In genomic region chr16:24728011-24728410, GRCh38 we compare ENCODE assay signal across 16 cellular contexts. TPM values are rescaled to one million over a fixed set of nuclear protein-coding genes. Genes with fewer than 3 reads are reported as not detected.
DNase-seq lines count a peak whose midpoint lies in the region; ATAC-seq and TF ChIP-seq lines count a peak whose summit lies in the region.
"Had no signal": no experiment of that assay in that cellular context is flagged by ENCODE, and none has a peak within 500 bp of the region (broad histone marks: within the 10 kb centered on the region; RNA-seq: fewer than 3 reads in every experiment).

No MANE protein-coding gene starts in this region.

- H3K4me3 Mint-ChIP-seq in activated naive CD4-positive, alpha-beta T cell treated with anti-CD3 and anti-CD28 coated beads for 36 hours = peak overlapping the region; percentile 1
- H3K4me3 Mint-ChIP-seq in immature natural killer cell (peak overlapping the region in 4 of 5 donors; percentile 57 to 93 (median 65)), type B pancreatic cell (peak overlapping the region; percentile 7)

- H3K4me1 Mint-ChIP-seq in activated naive CD4-positive, alpha-beta T cell treated with anti-CD3 and anti-CD28 coated beads for 36 hours (ENCODE audit: low read depth) = peaks cover 42% of the 10 kb centered on the region
- H3K4me1 Mint-ChIP-seq in immature natural killer cell (peaks cover 31 to 43% of the 10 kb centered on the region in 2 donors), type B pancreatic cell (ENCODE audit: unreplicated experiment) (peaks cover 22% of the 10 kb centered on the region)

- H3K27ac Mint-ChIP-seq in activated naive CD4-positive, alpha-beta T cell treated with anti-CD3 and anti-CD28 coated beads for 36 hours = peak overlapping the region; percentile 44
- H3K27ac Mint-ChIP-seq in activated naive CD4-positive, alpha-beta T cell treated with anti-CD3 and anti-CD28 coated beads, Interleukin-2, amount 50 U/mL, for 72 hours = peak overlapping the region in 1 of 2 donors; percentile 49
- peak overlapping the region in 4 of 6 donors; percentile 8 to 94 (median 76) for H3K27ac Mint-ChIP-seq in immature natural killer cell
- no peak overlapping the region for H3K27ac Mint-ChIP-seq in type B pancreatic cell

- no peaks in the 10 kb centered on the region for H3K27me3 Mint-ChIP-seq in activated naive CD4-positive, alpha-beta T cell treated with anti-CD3 and anti-CD28 coated beads for 36 hours (ENCODE audit: low read depth)
- H3K27me3 Mint-ChIP-seq in immature natural killer cell (ENCODE audit: low read depth in 3 of 3) (peaks cover 19 to 30% (median 23%) of the 10 kb centered on the region in 3 donors), type B pancreatic cell (peaks cover under 1% of the 10 kb centered on the region)

- H3K9me3 Mint-ChIP-seq in activated naive CD4-positive, alpha-beta T cell treated with anti-CD3 and anti-CD28 coated beads for 36 hours = no peaks in the 10 kb centered on the region
- no peaks in the 10 kb centered on the region for H3K9me3 Mint-ChIP-seq in activated naive CD4-positive, alpha-beta T cell treated with anti-CD3 and anti-CD28 coated beads, Interleukin-2, amount 50 U/mL, for 72 hours
- H3K9me3 Mint-ChIP-seq in immature natural killer cell (no peaks in the 10 kb centered on the region), type B pancreatic cell (no peaks in the 10 kb centered on the region)
- H3K9me3 Mint-ChIP-seq: activated B cell treated with CpG ODN at 0.5 μM for 24 hours, endodermal cell had no signal

- POLR2A ChIA-PET in RWPE1 (lab: Yijun Ruan, JAX; ENCODE audit: low non-redundant PET) = no interaction called here

- TF ChIP-seq CTCF in RWPE1 (conservative IDR thresholded peaks at IDR 0.05; ENCODE audit: low read depth) (no peak), type B pancreatic cell (conservative IDR thresholded peaks at IDR 0.05) (no peak)

- no peak for ATAC-seq in activated naive CD4-positive, alpha-beta T cell treated with anti-CD3 and anti-CD28 coated beads, Interleukin-2, amount 50 U/mL, for 72 hours

- intact Hi-C loops in activated naive CD4-positive, alpha-beta T cell treated with anti-CD3 and anti-CD28 coated beads for 36 hours (cut with micrococcal nuclease) = no loop called here

- peak overlapping the region; percentile 43 for H3K27ac ChIP-seq in RWPE1

- no peak for DNase-seq in activated naive CD4-positive, alpha-beta T cell treated with anti-CD3 and anti-CD28 coated beads for 36 hours
- DNase-seq in activated naive CD4-positive, alpha-beta T cell treated with anti-CD3 and anti-CD28 coated beads, Interleukin-2, amount 50 U/mL, for 72 hours (ENCODE audit: low spot score in 2 of 2) = no peak
- DNase-seq in RWPE1 (ENCODE audit: low spot score) = no peak
- DNase-seq in immature natural killer cell = no peak
- DNase-seq in type B pancreatic cell (ENCODE audit: extremely low spot score, unreplicated experiment) = no peak
- no peak for DNase-seq in putamen (ENCODE audit: low spot score)
- no peak for DNase-seq in NCI-H524 (lab: John Stamatoyannopoulos, UW)
- DNase-seq: activated B cell treated with CpG ODN at 0.5 μM for 24 hours; amygdala; endodermal cell; midbrain; NCI-H1436 treated with DMSO at 0.1 percent for 48 hours; Peyer's patch; stimulated activated CD4-positive, alpha-beta T cell treated with anti-CD3 and anti-CD28 coated beads, Interleukin-2, amount 100 ng/mL, for 24 hours; substantia nigra; SW 1271 had no signal

- CTCF ChIA-PET in activated naive CD4-positive, alpha-beta T cell treated with anti-CD3 and anti-CD28 coated beads for 36 hours (lab: Charles Lee) = interaction anchor here (1.2 kb wide), 1 partner anchor 189 kb away, joined by 4 read pairs; the partner anchor contains the start of gene RBBP6
- CTCF ChIA-PET in RWPE1 (lab: Yijun Ruan, JAX) = no interaction called here

- H3K36me3 Mint-ChIP-seq in activated naive CD4-positive, alpha-beta T cell treated with anti-CD3 and anti-CD28 coated beads for 36 hours (ENCODE audit: low read depth) = peaks cover 18% of the 10 kb centered on the region
- H3K36me3 Mint-ChIP-seq in activated naive CD4-positive, alpha-beta T cell treated with anti-CD3 and anti-CD28 coated beads, Interleukin-2, amount 50 U/mL, for 72 hours = peaks cover 20 to 25% of the 10 kb centered on the region in 2 donors
- H3K36me3 Mint-ChIP-seq in immature natural killer cell = peaks cover 0 to 4% (median 4%) of the 10 kb centered on the region in 3 donors
- H3K36me3 Mint-ChIP-seq in type B pancreatic cell = peaks cover 9% of the 10 kb centered on the region

RNA-seq across cellular contexts. Expression of gene TNRC6A, which starts 1.4 kb away (rescaled TPM):
- total RNA-seq in activated naive CD4-positive, alpha-beta T cell treated with anti-CD3 and anti-CD28 coated beads for 36 hours = 10 to 100 TPM; 37.2 to 39.0 TPM
- 10 to 100 TPM; 41.2 to 50.5 TPM for total RNA-seq in activated naive CD4-positive, alpha-beta T cell treated with anti-CD3 and anti-CD28 coated beads, Interleukin-2, amount 50 U/mL, for 72 hours
- polyA plus RNA-seq in immature natural killer cell = 10 to 100 TPM in 1 of 3 donors, 1 to 10 TPM in 2; 3.6 to 10.1 (median 3.9) TPM
- 40.0 and 65.9 TPM in 2 replicates for total RNA-seq in type B pancreatic cell (ENCODE audit: low replicate concordance)

Comparison
In these comparisons a context has a peak if more than half of its experiments do, and no peak if none do; other contexts are left out.
1. H3K4me3 Mint-ChIP-seq: peak in every context shown above with its lines; median percentile 65 in immature natural killer cell; 7 in type B pancreatic cell; 1 in activated naive CD4-positive, alpha-beta T cell treated with anti-CD3 and anti-CD28 coated beads for 36 hours.